26 cellular contexts compared by ENCODE assay signal in genomic region chr20:61885759-61886715, GRCh38.
"Had no signal": no experiment of that assay in that cellular context is flagged by ENCODE, and none has a peak within 500 bp of the region (broad histone marks: within the 10 kb centered on the region; RNA-seq: fewer than 3 reads in every experiment).

No MANE protein-coding gene starts in this region.

- H3K36me3 Mint-ChIP-seq: stimulated activated naive B cell treated with anti-CD40 and anti-IgM and Interleukin-4, amounts not matched to agents 10 μg/mL and 1 μg/mL and 100 μg/mL, for 72 hours had no signal

- H3K36me3 ChIP-seq: brain microvascular endothelial cell, esophagus muscularis mucosa, heart left ventricle, pancreas, prostate gland, suprapubic skin, tibial artery, WERI-Rb-1 had no signal

- H3K27me3 ChIP-seq: brain microvascular endothelial cell, pancreas had no signal

- H3K4me2 ChIP-seq: smooth muscle cell had no signal

- H3K4me1 Mint-ChIP-seq: nephron had no signal

- H3K27ac ChIP-seq: brain microvascular endothelial cell, esophagus muscularis mucosa, foreskin keratinocyte, heart left ventricle, pancreas, prostate gland, suprapubic skin, tibial artery, WERI-Rb-1 had no signal

- H3K4me3 ChIP-seq: esophagus muscularis mucosa, heart left ventricle, pancreas, prostate gland, smooth muscle cell, suprapubic skin, tibial artery had no signal

- H3K27ac Mint-ChIP-seq: activated T-cell treated with anti-CD3 and anti-CD28 coated beads, Interleukin-2, amount 50 U/mL, for 24 hours; activated T-helper 17 cell treated with anti-CD3 and anti-CD28 coated beads, Interleukin-2, amount 50 U/mL, for 72 hours; nephron; stimulated activated naive B cell treated with anti-CD40 and anti-IgM and Interleukin-4, amounts not matched to agents 10 μg/mL and 1 μg/mL and 100 μg/mL, for 72 hours; T-helper 1 cell treated with Interleukin-12 subunit alpha and Interleukin-12 subunit beta and Interleukin-4 antibody, amounts not matched to agents 30 μg/mL and 1 μg/mL, for 36 hours had no signal

- H3K9me3 ChIP-seq: esophagus muscularis mucosa, heart left ventricle, pancreas, prostate gland, suprapubic skin, tibial artery had no signal

- DNase-seq: activated CD4-positive, alpha-beta T cell treated with anti-CD3 and anti-CD28 coated beads for 48 hours; activated CD4-positive, alpha-beta T cell treated with anti-CD3 and anti-CD28 coated beads, Interleukin-2, amount 50 U/mL, for 48 hours; activated CD8-positive, alpha-beta memory T cell treated with anti-CD3 and anti-CD28 coated beads, Interleukin-2, amount 50 U/mL, for 4 hours; activated gamma-delta T cell treated with Interleukin-2 at 50 U/mL for 16 hours; activated naive CD4-positive, alpha-beta T cell treated with anti-CD3 and anti-CD28 coated beads, Interleukin-2, amount 50 U/mL, for 16 hours; activated T-cell treated with anti-CD3 and anti-CD28 coated beads, Interleukin-2, amount 50 U/mL, for 24 hours; amniotic stem cell; brain microvascular endothelial cell; stimulated activated CD4-positive, alpha-beta T cell treated with anti-CD3 and anti-CD28 coated beads, Interleukin-15, amount 100 ng/mL, for 24 hours; stimulated activated CD4-positive, alpha-beta T cell treated with anti-CD3 and anti-CD28 coated beads, Interleukin-2, amount 100 ng/mL, for 24 hours; stimulated activated naive B cell treated with anti-CD40 and anti-IgM and Interleukin-4, amounts not matched to agents 10 μg/mL and 1 μg/mL and 100 μg/mL, for 72 hours; T-helper 9 cell; tibial artery; WERI-Rb-1 had no signal

- H3K4me1 ChIP-seq: esophagus muscularis mucosa, foreskin keratinocyte, pancreas, prostate gland, suprapubic skin, tibial artery had no signal

- H3K9me3 Mint-ChIP-seq: activated T-cell treated with anti-CD3 and anti-CD28 coated beads, Interleukin-2, amount 50 U/mL, for 24 hours had no signal

- FAIRE-seq: astrocyte, pancreas had no signal

- ATAC-seq: activated CD4-positive, CD25-positive, alpha-beta regulatory T cell treated with anti-CD3 and anti-CD28 coated beads, Interleukin-2, amount 50 U/mL, for 24 hours; activated T-helper 17 cell treated with anti-CD3 and anti-CD28 coated beads, Interleukin-2, amount 50 U/mL, for 72 hours; heart left ventricle; pancreas had no signal

- H3K4me3 Mint-ChIP-seq: activated T-cell treated with anti-CD3 and anti-CD28 coated beads, Interleukin-2, amount 50 U/mL, for 24 hours; activated T-helper 17 cell treated with anti-CD3 and anti-CD28 coated beads, Interleukin-2, amount 50 U/mL, for 72 hours; nephron; stimulated activated naive B cell treated with anti-CD40 and anti-IgM and Interleukin-4, amounts not matched to agents 10 μg/mL and 1 μg/mL and 100 μg/mL, for 72 hours; T-helper 1 cell treated with Interleukin-12 subunit alpha and Interleukin-12 subunit beta and Interleukin-4 antibody, amounts not matched to agents 30 μg/mL and 1 μg/mL, for 36 hours had no signal
